Comparison of ENCODE assay signal across 20 cellular contexts in the genomic region with DNA sequence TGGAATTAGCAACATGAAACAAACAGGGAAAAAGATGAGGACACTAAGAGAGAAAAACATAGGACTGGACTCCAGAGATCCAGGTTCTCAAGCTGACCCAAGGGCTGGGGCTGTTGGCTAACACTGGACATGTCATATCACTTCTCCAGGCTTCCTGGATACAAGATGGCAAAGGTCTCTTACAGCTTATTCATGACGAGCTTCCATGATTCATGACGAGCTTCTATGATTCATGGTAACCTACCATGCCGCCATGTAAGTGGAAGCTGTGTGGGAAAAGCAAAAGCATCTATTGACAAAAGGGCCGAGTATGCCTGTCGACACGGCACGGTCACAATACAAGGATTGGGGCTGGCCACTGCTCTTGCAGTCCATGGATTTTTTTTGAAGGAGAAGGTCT.
DNase-seq lines count a peak whose midpoint lies in the region; FAIRE-seq and TF ChIP-seq lines count a peak whose summit lies in the region.
"Had no signal": no experiment of that assay in that cellular context is flagged by ENCODE, and none has a peak within 500 bp of the region (broad histone marks: within the 10 kb centered on the region; RNA-seq: fewer than 3 reads in every experiment).

No MANE protein-coding gene starts in this region.

- H3K9ac ChIP-seq in neuronal stem cell (ENCODE audit: low read depth, low read length, poor library complexity): no peak overlapping the region

- H3K9me3 Mint-ChIP-seq in CD14-positive monocyte: peaks cover 3 to 16% (median 8%) of the 10 kb centered on the region in 7 donors
- H3K9me3 Mint-ChIP-seq: CD8-positive, alpha-beta T cell had no signal

- H3K23ac ChIP-seq in neuronal stem cell (ENCODE audit: low read depth, low read length, poor library complexity): no peak overlapping the region

- H3K4me1 ChIP-seq in neuronal stem cell (ENCODE audit: control insufficient read depth in 2 of 2, insufficient read depth in 1 of 2, low read depth in 1 of 2, low read length in 2 of 2): peaks cover 0 to 4% of the 10 kb centered on the region in 2 donors
- H3K4me1 ChIP-seq: HAP-1 had no signal

- H2AFZ ChIP-seq in neuronal stem cell (ENCODE audit: low read length): no peak overlapping the region

- no peaks in the 10 kb centered on the region for H3K79me1 ChIP-seq in neuronal stem cell (ENCODE audit: low read depth, low read length)

- FAIRE-seq in bronchial epithelial cell (lab: Jason Lieb, UNC) (no peak), frontal cortex (lab: Jason Lieb, UNC) (no peak)
- FAIRE-seq: D721Med, GM12891, GM18507, H54 had no signal

- H3K14ac ChIP-seq in neuronal stem cell (ENCODE audit: low read length): no peak overlapping the region

- intact Hi-C loops in CD14-positive monocyte (cut with micrococcal nuclease): no loop called here

- no CpG with 5 or more reads among the region's 7 CpGs for WGBS in neuronal stem cell (ENCODE audit: extremely low coverage in 2 of 2, insufficient read length in 2 of 2, insufficient replicate concordance in 1 of 2), 2 donors

- H3K27me3 ChIP-seq in bronchial epithelial cell (ENCODE audit: control insufficient read depth, insufficient read depth, low read length) (no peaks in the 10 kb centered on the region), neuronal stem cell (ENCODE audit: control insufficient read depth in 3 of 3, insufficient read depth in 3 of 3, low read depth in 1 of 3, low read length in 3 of 3) (no peaks in the 10 kb centered on the region)

- H4K8ac ChIP-seq in neuronal stem cell (ENCODE audit: low read depth, low read length): no peak overlapping the region

- peaks cover 7 to 16% (median 11%) of the 10 kb centered on the region in 3 donors for H3K27me3 Mint-ChIP-seq in CD14-positive monocyte (ENCODE audit: low read depth in 3 of 3)

- H3K36me3 ChIP-seq in bronchial epithelial cell (ENCODE audit: control insufficient read depth, insufficient read depth, low read length): no peaks in the 10 kb centered on the region
- peaks cover 0 to 20% of the 10 kb centered on the region in 2 donors for H3K36me3 ChIP-seq in neuronal stem cell (replicated peaks in 1 of 2; ENCODE audit: control insufficient read depth in 2 of 2, insufficient read depth in 2 of 2, low read length in 2 of 2)
- H3K36me3 ChIP-seq: HAP-1 had no signal

- no peak overlapping the region for H2BK12ac ChIP-seq in neuronal stem cell (ENCODE audit: low read length)

- H3K4me3 Mint-ChIP-seq in CD14-positive monocyte: no peak overlapping the region
- H3K4me3 Mint-ChIP-seq: CD4-positive, CD25-positive, alpha-beta regulatory T cell; CD8-positive, alpha-beta T cell had no signal

- no peaks in the 10 kb centered on the region for H3K36me3 Mint-ChIP-seq in CD14-positive monocyte
- H3K36me3 Mint-ChIP-seq: CD4-positive, CD25-positive, alpha-beta regulatory T cell; CD8-positive, alpha-beta T cell had no signal

- no peak overlapping the region for H3K4ac ChIP-seq in neuronal stem cell (ENCODE audit: low read length)

- DNase-seq in ELR (ENCODE audit: low read depth): peak; percentile 5
- peak; percentile 12 for DNase-seq in HCEC 1CT
- DNase-seq in bronchial epithelial cell (ENCODE audit: low read depth): peak; percentile 40
- no peak for DNase-seq in neuronal stem cell (ENCODE audit: low spot score)
- no peak for DNase-seq in frontal cortex (ENCODE audit: low spot score in 2 of 2)
- no peak for DNase-seq in dedifferentiated amniotic fluid mesenchymal stem cell (ENCODE audit: extremely low spot score)
- DNase-seq in CD14-positive monocyte (ENCODE audit: low spot score): no peak
- DNase-seq: C1 segment of cervical spinal cord; CD4-positive, CD25-positive, alpha-beta regulatory T cell; CD8-positive, alpha-beta T cell; DMS 273 treated with DMSO at 0.1 percent for 48 hours; DMS79; EL; GF-D8; GOT3 had no signal

- H3K18ac ChIP-seq in neuronal stem cell (ENCODE audit: low read length): peak overlapping the region; percentile 9

- peaks cover 6% of the 10 kb centered on the region for H3K4me1 Mint-ChIP-seq in CD14-positive monocyte

- H3K9me3 ChIP-seq in neuronal stem cell (replicated peaks in 1 of 2; ENCODE audit: control insufficient read depth in 2 of 2, insufficient read depth in 1 of 2, low read depth in 1 of 2, low read length in 2 of 2): peaks cover 0 to 3% of the 10 kb centered on the region in 2 donors
- H3K9me3 ChIP-seq: HAP-1 had no signal

- no peak overlapping the region for H3K27ac ChIP-seq in neuronal stem cell (replicated peaks; ENCODE audit: low read length)

- no peak overlapping the region for H2AK5ac ChIP-seq in neuronal stem cell (ENCODE audit: low read depth, low read length)

- no peak overlapping the region for H2BK120ac ChIP-seq in neuronal stem cell (ENCODE audit: low read depth, low read length)

- no peak overlapping the region for H2BK15ac ChIP-seq in neuronal stem cell (ENCODE audit: low read length)

- H2BK5ac ChIP-seq in neuronal stem cell (ENCODE audit: low read length): no peak overlapping the region

- no peak overlapping the region for H3K4me2 ChIP-seq in neuronal stem cell (ENCODE audit: insufficient read depth, low read length, poor library complexity, severe bottlenecking)

- TF ChIP-seq CTCF in bronchial epithelial cell (IDR thresholded peaks at IDR 0.05; ENCODE audit: insufficient read depth, low read length, severe bottlenecking) (no peak), CD14-positive monocyte (IDR thresholded peaks at IDR 0.05) (no peak)

- H4K91ac ChIP-seq in neuronal stem cell (ENCODE audit: low read depth, low read length, poor library complexity): no peak overlapping the region

- H3K27ac Mint-ChIP-seq in CD14-positive monocyte: no peak overlapping the region
- H3K27ac Mint-ChIP-seq: CD4-positive, CD25-positive, alpha-beta regulatory T cell; CD8-positive, alpha-beta T cell had no signal

- H3K4me3 ChIP-seq in bronchial epithelial cell (ENCODE audit: low read depth, low read length): no peak overlapping the region
- H3K4me3 ChIP-seq in neuronal stem cell (ENCODE audit: low read length in 2 of 2): no peak overlapping the region
- H3K4me3 ChIP-seq: HAP-1 had no signal

Comparison
In these comparisons a context has a peak if more than half of its experiments do, and no peak if none do; other contexts are left out.
1. DNase-seq: peak in ELR (single experiment), HCEC 1CT (single experiment) and bronchial epithelial cell (single experiment); none in neuronal stem cell (single experiment), frontal cortex (0 of 2), dedifferentiated amniotic fluid mesenchymal stem cell (single experiment) and CD14-positive monocyte (single experiment).